1 cellular context compared by ENCODE assay signal in genomic region chr2:98598781-98599428, GRCh38.
TF ChIP-seq lines count a peak whose summit lies in the region.

No MANE protein-coding gene starts in this region.

TF ChIP-seq in endothelial cell of umbilical vein, 7 proteins besides CTCF, POLR2A, EP300 and RAD21:
- TF ChIP-seq POLR2AphosphoS5 (IDR thresholded peaks at IDR 0.05; ENCODE audit: insufficient read depth, low read depth, low read length) (no peak), GATA2 (IDR thresholded peaks at IDR 0.05; ENCODE audit: insufficient read depth, insufficient read length, low read depth, low read length) (peak; percentile 69), FOS (IDR thresholded peaks at IDR 0.05; ENCODE audit: borderline replicate concordance, insufficient read depth, low read length) (peak; percentile 59), EZH2 (IDR thresholded peaks at IDR 0.05; ENCODE audit: borderline replicate concordance, low read depth, low read length, severe bottlenecking) (no peak), JUN (IDR thresholded peaks at IDR 0.05; ENCODE audit: borderline replicate concordance, insufficient read depth, insufficient read length, low read depth) (peak; percentile 75), MYC (IDR thresholded peaks at IDR 0.05; ENCODE audit: low read depth, low read length) (no peak), MAX (IDR thresholded peaks at IDR 0.05; ENCODE audit: insufficient read depth, insufficient read length) (no peak)
